ENCODE assay signal across 24 cellular contexts in the genomic region with DNA sequence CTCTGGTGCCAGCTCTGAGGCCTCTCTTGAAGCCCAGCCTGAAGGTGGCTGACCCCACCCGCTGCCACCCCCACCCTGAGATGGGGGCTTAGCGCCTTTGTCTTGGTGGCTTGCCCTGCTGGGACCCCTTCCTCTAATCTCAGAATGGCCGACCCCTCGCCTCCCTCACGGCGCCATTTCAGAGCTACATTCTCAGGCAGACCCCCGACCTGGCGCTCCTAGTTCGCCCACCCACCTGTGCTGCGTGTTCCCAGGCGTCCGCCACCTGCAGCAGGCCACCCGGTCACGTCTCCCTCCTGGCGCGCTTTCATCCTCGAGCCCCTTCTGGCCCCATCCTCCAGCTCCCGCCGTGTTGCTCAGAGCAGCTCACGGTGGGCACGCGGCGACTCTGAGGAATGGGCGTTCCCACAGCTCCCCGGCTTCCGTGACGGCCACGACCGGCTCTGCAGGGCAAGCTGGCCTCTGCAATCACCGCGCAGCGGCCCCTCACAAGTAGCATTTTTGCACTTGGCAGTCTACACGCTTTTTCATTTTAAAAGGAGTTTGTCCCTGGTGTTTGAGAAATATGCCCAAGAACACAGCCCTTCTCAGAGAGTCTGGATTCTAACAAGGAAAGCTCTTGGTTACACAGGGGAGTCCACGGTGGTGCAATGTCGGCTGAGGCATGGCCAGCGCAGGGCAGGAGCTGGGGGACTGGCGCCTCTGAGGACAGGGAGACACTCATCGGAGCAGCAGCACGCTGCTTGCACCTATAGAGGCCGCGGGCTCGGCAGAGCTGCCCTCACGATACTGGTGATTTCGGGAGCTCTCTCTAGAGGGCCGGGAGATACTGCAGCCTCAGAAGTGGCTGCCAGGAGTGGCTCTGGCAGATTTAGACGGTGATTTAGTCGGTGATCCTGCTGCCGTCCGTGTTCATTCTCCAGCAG.
"Had no signal": no experiment of that assay in that cellular context is flagged by ENCODE, and none has a peak within 500 bp of the region (broad histone marks: within the 10 kb centered on the region; RNA-seq: fewer than 3 reads in every experiment).

No MANE protein-coding gene starts in this region.

- H3K4me1 ChIP-seq: gastroesophageal sphincter, parathyroid adenoma, sigmoid colon, thyroid gland had no signal

- H3K27ac ChIP-seq: coronary artery, gastroesophageal sphincter, parathyroid adenoma, sigmoid colon, thyroid gland had no signal

- H3K79me2 ChIP-seq: parathyroid adenoma had no signal

- DNase-seq: activated CD4-positive, alpha-beta memory T cell treated with anti-CD3 and anti-CD28 coated beads for 36 hours; activated CD4-positive, alpha-beta T cell treated with anti-CD3 and anti-CD28 coated beads for 48 hours; activated naive CD4-positive, alpha-beta T cell treated with Interleukin-2 at 50 U/mL for 16 hours; activated T-cell treated with anti-CD3 and anti-CD28 coated beads, Interleukin-2, amount 50 U/mL, for 48 hours; amygdala; cerebellar nuclear complex; head of caudate nucleus; hypothalamus; left cardiac atrium; nucleus accumbens; sigmoid colon; stimulated activated CD4-positive, alpha-beta T cell treated with anti-CD3 and anti-CD28 coated beads, Interleukin-4, amount 100 ng/mL, for 24 hours; stimulated activated naive CD8-positive, alpha-beta T cell treated with anti-CD3 and anti-CD28 coated beads, Interleukin-15, Interleukin-2, amounts not matched to agents 100 U/mL and 50 U/mL, for 24 hours; substantia nigra; T1000; thyroid gland had no signal

- H3K4me3 Mint-ChIP-seq: activated CD4-positive, alpha-beta memory T cell treated with anti-CD3 and anti-CD28 coated beads for 36 hours; endodermal cell; memory B cell; nephron; T-helper 1 cell treated with Interleukin-12 subunit alpha and Interleukin-12 subunit beta and Interleukin-4 antibody, amounts not matched to agents 30 μg/mL and 1 μg/mL, for 36 hours had no signal

- H3K4me1 Mint-ChIP-seq: endodermal cell, nephron had no signal

- H2AFZ ChIP-seq: parathyroid adenoma had no signal

- H3K9me3 Mint-ChIP-seq: activated CD4-positive, alpha-beta memory T cell treated with anti-CD3 and anti-CD28 coated beads for 36 hours; endodermal cell; T-helper 1 cell treated with Interleukin-12 subunit alpha and Interleukin-12 subunit beta and Interleukin-4 antibody, amounts not matched to agents 30 μg/mL and 1 μg/mL, for 36 hours had no signal

- H3K36me3 ChIP-seq: gastroesophageal sphincter, sigmoid colon, thyroid gland had no signal

- FAIRE-seq: islet of Langerhans had no signal

- H3K27ac Mint-ChIP-seq: activated CD4-positive, alpha-beta memory T cell treated with anti-CD3 and anti-CD28 coated beads for 36 hours; endodermal cell; memory B cell; nephron; T-helper 1 cell treated with Interleukin-12 subunit alpha and Interleukin-12 subunit beta and Interleukin-4 antibody, amounts not matched to agents 30 μg/mL and 1 μg/mL, for 36 hours had no signal

- H3K9me3 ChIP-seq: gastroesophageal sphincter, sigmoid colon, thyroid gland had no signal

- H3K27me3 ChIP-seq: thyroid gland had no signal

- H3K36me3 Mint-ChIP-seq: activated CD4-positive, alpha-beta memory T cell treated with anti-CD3 and anti-CD28 coated beads for 36 hours; memory B cell had no signal

- H3K4me3 ChIP-seq: coronary artery, gastroesophageal sphincter, sigmoid colon, thyroid gland had no signal
